ENCODE assay signal across 11 cellular contexts in the genomic region with DNA sequence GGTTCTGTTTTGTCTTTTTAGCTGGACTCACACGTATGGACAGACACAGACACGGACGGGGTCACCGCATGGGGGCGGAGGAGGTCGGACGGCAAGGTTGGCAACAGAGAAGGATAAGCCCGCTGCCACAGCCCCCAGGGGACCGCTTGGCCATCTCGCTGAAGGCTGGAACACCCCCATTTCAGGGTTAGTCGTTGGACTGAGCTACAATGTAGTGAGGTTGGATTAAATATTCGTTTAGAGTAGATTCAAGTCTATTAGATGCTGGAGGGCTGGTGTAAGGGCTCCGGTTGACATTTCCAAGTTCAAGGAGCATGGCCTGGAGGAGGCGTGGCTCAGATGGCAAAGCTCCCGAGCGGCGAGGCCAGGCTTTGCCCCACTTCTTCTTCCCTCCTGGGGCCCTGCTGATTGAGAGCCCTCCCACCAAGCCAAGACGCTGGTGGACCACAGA. TPM values are rescaled to one million over a fixed set of nuclear protein-coding genes. Genes with fewer than 3 reads are reported as not detected.
DNase-seq lines count a peak whose midpoint lies in the region; ATAC-seq and TF ChIP-seq lines count a peak whose summit lies in the region.
"Had no signal": no experiment of that assay in that cellular context is flagged by ENCODE, and none has a peak within 500 bp of the region (broad histone marks: within the 10 kb centered on the region; RNA-seq: fewer than 3 reads in every experiment).

No MANE protein-coding gene starts in this region.

- H3K4me3 ChIP-seq in right cardiac atrium (ENCODE audit: low read length) (no peak overlapping the region), psoas muscle (no peak overlapping the region)

- H3K27me3 Mint-ChIP-seq in natural killer cell (ENCODE audit: low read depth in 2 of 2) = no peaks in the 10 kb centered on the region
- no peaks in the 10 kb centered on the region for H3K27me3 Mint-ChIP-seq in natural killer cell treated with Interleukin-12 subunit alpha and Interleukin-12 subunit beta and Interleukin-15 and Interleukin-18, amount 100 ng/mL, for 72 hours
- H3K27me3 Mint-ChIP-seq in activated T-cell treated with anti-CD3 and anti-CD28 coated beads, Interleukin-2, amount 50 U/mL, for 4 hours (ENCODE audit: low read depth) = no peaks in the 10 kb centered on the region

- no peaks in the 10 kb centered on the region for H3K4me1 Mint-ChIP-seq in natural killer cell
- no peaks in the 10 kb centered on the region for H3K4me1 Mint-ChIP-seq in natural killer cell treated with Interleukin-12 subunit alpha and Interleukin-12 subunit beta and Interleukin-15 and Interleukin-18, amount 100 ng/mL, for 72 hours (ENCODE audit: low read depth in 2 of 2)
- no peaks in the 10 kb centered on the region for H3K4me1 Mint-ChIP-seq in activated T-cell treated with anti-CD3 and anti-CD28 coated beads, Interleukin-2, amount 50 U/mL, for 4 hours (ENCODE audit: low read depth)

- 58% methylated on average over 18 of the region's 18 CpGs for WGBS in right cardiac atrium
- 60 to 74% (median 65%) methylated on average over 18 of the region's 18 CpGs for WGBS in psoas muscle, 3 donors

- TF ChIP-seq CTCF in natural killer cell (IDR thresholded peaks at IDR 0.05) (no peak), psoas muscle (IDR thresholded peaks at IDR 0.05) (no peak)

- DNase-seq in natural killer cell = peak; percentile 9
- no peak for DNase-seq in natural killer cell treated with Interleukin-12 subunit alpha and Interleukin-12 subunit beta and Interleukin-15 and Interleukin-18, amount 100 ng/mL, for 72 hours (ENCODE audit: low spot score)
- DNase-seq in right cardiac atrium = peak; percentile 29 to 73 (median 62)
- DNase-seq in psoas muscle = peak in 1 of 2 donors; percentile 57
- DNase-seq in nucleus accumbens (lab: John Stamatoyannopoulos, UW) = no peak
- DNase-seq in activated T-cell treated with anti-CD3 and anti-CD28 coated beads, Interleukin-2, amount 50 U/mL, for 4 hours = no peak
- DNase-seq: DMS79 treated with DMSO at 0.1 percent for 48 hours had no signal

- H3K27me3 ChIP-seq in right cardiac atrium (ENCODE audit: control insufficient read depth, insufficient read depth) (no peaks in the 10 kb centered on the region), psoas muscle (ENCODE audit: insufficient read depth in 3 of 3, low read length in 2 of 3) (no peaks in the 10 kb centered on the region)

- H3K36me3 Mint-ChIP-seq in natural killer cell = no peaks in the 10 kb centered on the region
- H3K36me3 Mint-ChIP-seq in natural killer cell treated with Interleukin-12 subunit alpha and Interleukin-12 subunit beta and Interleukin-15 and Interleukin-18, amount 100 ng/mL, for 72 hours = no peaks in the 10 kb centered on the region
- H3K36me3 Mint-ChIP-seq in activated T-cell treated with anti-CD3 and anti-CD28 coated beads, Interleukin-2, amount 50 U/mL, for 4 hours (ENCODE audit: insufficient read depth) = no peaks in the 10 kb centered on the region
- H3K36me3 Mint-ChIP-seq: WTC11 had no signal

- H3K27ac Mint-ChIP-seq in natural killer cell = no peak overlapping the region
- no peak overlapping the region for H3K27ac Mint-ChIP-seq in natural killer cell treated with Interleukin-12 subunit alpha and Interleukin-12 subunit beta and Interleukin-15 and Interleukin-18, amount 100 ng/mL, for 72 hours
- H3K27ac Mint-ChIP-seq: dendritic cell treated with granulocyte-macrophage colony-stimulating factor and Interleukin-4, amounts not matched to agents 40 ng/mL and 50 ng/mL, for 4 days had no signal

- peaks cover 0 to 37% of the 10 kb centered on the region in 2 donors for H3K36me3 ChIP-seq in psoas muscle (ENCODE audit: insufficient read depth in 1 of 2, low read depth in 1 of 2)

- peaks cover 30% of the 10 kb centered on the region for H3K4me1 ChIP-seq in right cardiac atrium (ENCODE audit: control insufficient read depth, insufficient read depth, low read length)
- H3K4me1 ChIP-seq in psoas muscle = peaks cover 34% of the 10 kb centered on the region

- intact Hi-C loops in natural killer cell (cut with micrococcal nuclease) (no loop called here), right cardiac atrium (cut with DNase I) (no loop called here), psoas muscle (cut with DNase I) (no loop called here)

- H3K9me3 ChIP-seq in right cardiac atrium (ENCODE audit: control insufficient read depth, low read length) (no peaks in the 10 kb centered on the region), psoas muscle (no peaks in the 10 kb centered on the region)

- ATAC-seq in natural killer cell = no peak
- ATAC-seq in natural killer cell treated with Interleukin-12 subunit alpha and Interleukin-12 subunit beta and Interleukin-15 and Interleukin-18, amount 100 ng/mL, for 72 hours = no peak
- ATAC-seq in right cardiac atrium = no peak
- no peak for ATAC-seq in psoas muscle
- ATAC-seq in GM21786 (IDR thresholded peaks at IDR 0.05; ENCODE audit: unreplicated experiment) = no peak
- ATAC-seq in activated T-cell treated with anti-CD3 and anti-CD28 coated beads, Interleukin-2, amount 50 U/mL, for 4 hours = no peak
- no peak for ATAC-seq in HG02623 (IDR thresholded peaks at IDR 0.05; ENCODE audit: unreplicated experiment)

- no peaks in the 10 kb centered on the region for H3K9me3 Mint-ChIP-seq in natural killer cell
- no peaks in the 10 kb centered on the region for H3K9me3 Mint-ChIP-seq in natural killer cell treated with Interleukin-12 subunit alpha and Interleukin-12 subunit beta and Interleukin-15 and Interleukin-18, amount 100 ng/mL, for 72 hours
- no peaks in the 10 kb centered on the region for H3K9me3 Mint-ChIP-seq in activated T-cell treated with anti-CD3 and anti-CD28 coated beads, Interleukin-2, amount 50 U/mL, for 4 hours
- H3K9me3 Mint-ChIP-seq: dendritic cell treated with granulocyte-macrophage colony-stimulating factor and Interleukin-4, amounts not matched to agents 40 ng/mL and 50 ng/mL, for 4 days; WTC11 had no signal

- no peak overlapping the region for H3K4me3 Mint-ChIP-seq in natural killer cell
- no peak overlapping the region for H3K4me3 Mint-ChIP-seq in natural killer cell treated with Interleukin-12 subunit alpha and Interleukin-12 subunit beta and Interleukin-15 and Interleukin-18, amount 100 ng/mL, for 72 hours
- H3K4me3 Mint-ChIP-seq in activated T-cell treated with anti-CD3 and anti-CD28 coated beads, Interleukin-2, amount 50 U/mL, for 4 hours = no peak overlapping the region
- H3K4me3 Mint-ChIP-seq: dendritic cell treated with granulocyte-macrophage colony-stimulating factor and Interleukin-4, amounts not matched to agents 40 ng/mL and 50 ng/mL, for 4 days; WTC11 had no signal

- peak overlapping the region; percentile 6 for H3K27ac ChIP-seq in right cardiac atrium (ENCODE audit: low read length)
- peak overlapping the region; percentile 75 for H3K27ac ChIP-seq in psoas muscle

RNA-seq across cellular contexts. Expression of a gene that starts 35.2 kb away (rescaled TPM):
- 10 to 100 TPM; 59.5 to 99.1 (median 66.3) TPM for total RNA-seq in natural killer cell
- total RNA-seq in natural killer cell treated with Interleukin-12 subunit alpha and Interleukin-12 subunit beta and Interleukin-15 and Interleukin-18, amount 100 ng/mL, for 72 hours = 100 to 1,000 TPM; 266 to 391 TPM
- 100 to 1,000 TPM in 3 of 4 donors, 10 to 100 TPM in 1; 91.8 to 121 (median 110) TPM for total RNA-seq in right cardiac atrium
- polyA plus RNA-seq in right cardiac atrium = 97.7 TPM
- 100 to 1,000 TPM in 2 of 4 donors, 10 to 100 TPM in 2; 44.6 to 181 (median 89.4) TPM for total RNA-seq in psoas muscle
- polyA plus RNA-seq in psoas muscle = 100 to 1,000 TPM in 1 of 3 donors, 10 to 100 TPM in 2; 85.4 to 297 (median 85.9) TPM
- total RNA-seq in activated T-cell treated with anti-CD3 and anti-CD28 coated beads, Interleukin-2, amount 50 U/mL, for 4 hours = 100 to 1,000 TPM; 199 to 232 (median 203) TPM

Comparison
In these comparisons a context has a peak if more than half of its experiments do, and no peak if none do; other contexts are left out.
1. DNase-seq: peak in natural killer cell (single experiment) and right cardiac atrium (3 of 3); none in natural killer cell treated with Interleukin-12 subunit alpha and Interleukin-12 subunit beta and Interleukin-15 and Interleukin-18, amount 100 ng/mL, for 72 hours (single experiment), nucleus accumbens (0 of 56) and activated T-cell treated with anti-CD3 and anti-CD28 coated beads, Interleukin-2, amount 50 U/mL, for 4 hours (single experiment).